Comparison of ENCODE assay signal across 14 cellular contexts in genomic region chr17:28216528-28216927, GRCh38.
DNase-seq lines count a peak whose midpoint lies in the region; ATAC-seq, FAIRE-seq and TF ChIP-seq lines count a peak whose summit lies in the region.
"Had no signal": no experiment of that assay in that cellular context is flagged by ENCODE, and none has a peak within 500 bp of the region (broad histone marks: within the 10 kb centered on the region; RNA-seq: fewer than 3 reads in every experiment).

No MANE protein-coding gene starts in this region.

- POLR2A ChIA-PET in activated CD4-positive, alpha-beta memory T cell treated with anti-CD3 and anti-CD28 coated beads for 36 hours (lab: Charles Lee), result no interaction called here
- POLR2A ChIA-PET in activated CD4-positive, alpha-beta memory T cell treated with anti-CD3 and anti-CD28 coated beads, Interleukin-2, amount 10 ng/mL, durations not matched to agents 7 days and 5 days (lab: Charles Lee), result no interaction called here
- POLR2A ChIA-PET in K562 (lab: Yijun Ruan, JAX), result interaction anchor here (0.6 to 0.7 kb wide), 2 partner anchors 12 to 67 kb away, joined by 3 read pairs; no protein-coding TSS in a partner anchor

- TF ChIP-seq CTCF in K562 (IDR thresholded peaks at IDR 0.05 in 2 of 3, conservative IDR thresholded peaks at IDR 0.05 in 1 of 3; ENCODE audit: insufficient read depth in 2 of 3, low read depth in 1 of 3, low read length in 3 of 3) (no peak), osteoblast (IDR thresholded peaks at IDR 0.05; ENCODE audit: extremely low read depth, low read depth, low read length) (no peak), suprapubic skin (IDR thresholded peaks at IDR 0.05) (no peak)

- H3K27me3 ChIP-seq in K562 (ENCODE audit: control insufficient read depth in 2 of 2, insufficient read depth in 2 of 2, low read length in 2 of 2) (no peaks in the 10 kb centered on the region), osteoblast (ENCODE audit: insufficient read depth, low read length) (no peaks in the 10 kb centered on the region), suprapubic skin (no peaks in the 10 kb centered on the region)

- H2AFZ ChIP-seq in K562 (ENCODE audit: low read depth, low read length) (peak overlapping the region; percentile 26; the same call in 1 of the 2 replicates), osteoblast (ENCODE audit: low read length) (peak overlapping the region; percentile 46)

- ATAC-seq in K562 (peak; percentile 67; the same call in 2 of the 3 replicates), GM21367 (IDR thresholded peaks at IDR 0.05; ENCODE audit: unreplicated experiment) (no peak)

- H4K20me1 ChIP-seq in K562 (replicated peaks; ENCODE audit: control insufficient read depth, insufficient read depth, low read length), result no peaks in the 10 kb centered on the region
- H4K20me1 ChIP-seq in osteoblast (ENCODE audit: insufficient read depth, low read length), result no peaks in the 10 kb centered on the region

- in situ Hi-C loops in K562 (cut with MboI) (no loop called here), ACHN (cut with HindIII; ENCODE audit: low pct_ligation_motif_present, low pct_unique_long_range_greater_than_20kb, low sequenced_read_pairs) (no loop called here)

- BruUV-seq in K562 (replicated peaks; lab: Mats Ljungman, UMichigan), result no TSS peak

- no peak for TF ChIP-seq POLR2A in K562 (conservative IDR thresholded peaks at IDR 0.05)
- no peak for TF ChIP-seq POLR2A in suprapubic skin (IDR thresholded peaks at IDR 0.05)

- H3K9me3 ChIP-seq in K562 (replicated peaks; ENCODE audit: control insufficient read depth, insufficient read depth, low read depth, low read length) (no peaks in the 10 kb centered on the region), osteoblast (ENCODE audit: low read depth, low read length) (no peaks in the 10 kb centered on the region), suprapubic skin (no peaks in the 10 kb centered on the region)

- H3K4me2 ChIP-seq in K562 (ENCODE audit: insufficient read depth, low read length) (no peak overlapping the region), osteoblast (ENCODE audit: insufficient read depth, low read length) (peak overlapping the region; percentile 44)

- H3K27ac ChIP-seq in K562 (ENCODE audit: extremely low read depth, low read depth, low read length) (no peak overlapping the region), osteoblast (ENCODE audit: low read depth, low read length) (no peak overlapping the region), suprapubic skin (no peak overlapping the region)

- CTCF ChIA-PET in activated CD4-positive, alpha-beta memory T cell treated with anti-CD3 and anti-CD28 coated beads for 36 hours (lab: Charles Lee), result interaction anchor here (0.6 kb wide), 1 partner anchor 136 kb away, joined by 3 read pairs; no protein-coding TSS in a partner anchor
- CTCF ChIA-PET in activated CD4-positive, alpha-beta memory T cell treated with anti-CD3 and anti-CD28 coated beads, Interleukin-2, amount 10 ng/mL, durations not matched to agents 7 days and 5 days (lab: Charles Lee), result interaction anchor here (0.6 kb wide), 1 partner anchor 9 kb away, joined by 3 read pairs; no protein-coding TSS in a partner anchor
- CTCF ChIA-PET in K562 (lab: Yijun Ruan, JAX; ENCODE audit: low intra/inter-chr PET ratio), result no interaction called here

- no peaks in the 10 kb centered on the region for H3K36me3 ChIP-seq in K562 (ENCODE audit: control insufficient read depth, insufficient read depth, low read length)
- no peaks in the 10 kb centered on the region for H3K36me3 ChIP-seq in osteoblast (ENCODE audit: insufficient read depth, low read length)
- H3K36me3 ChIP-seq in suprapubic skin, result no peaks in the 10 kb centered on the region

- no peak overlapping the region for H3K4me3 Mint-ChIP-seq in activated CD4-positive, alpha-beta memory T cell treated with anti-CD3 and anti-CD28 coated beads for 36 hours
- H3K4me3 Mint-ChIP-seq in activated CD4-positive, alpha-beta memory T cell treated with anti-CD3 and anti-CD28 coated beads, Interleukin-2, amount 10 ng/mL, durations not matched to agents 7 days and 5 days, result no peak overlapping the region
- H3K4me3 Mint-ChIP-seq: activated naive CD4-positive, alpha-beta T cell treated with anti-CD3 and anti-CD28 coated beads, Interleukin-2, amount 10 ng/mL, durations not matched to agents 7 days and 5 days; dendritic cell treated with granulocyte-macrophage colony-stimulating factor and Interleukin-4, amounts not matched to agents 40 ng/mL and 50 ng/mL, for 4 days had no signal

- no peak overlapping the region for H3K27ac Mint-ChIP-seq in activated CD4-positive, alpha-beta memory T cell treated with anti-CD3 and anti-CD28 coated beads for 36 hours
- H3K27ac Mint-ChIP-seq in activated CD4-positive, alpha-beta memory T cell treated with anti-CD3 and anti-CD28 coated beads, Interleukin-2, amount 10 ng/mL, durations not matched to agents 7 days and 5 days, result no peak overlapping the region
- H3K27ac Mint-ChIP-seq: activated naive CD4-positive, alpha-beta T cell treated with anti-CD3 and anti-CD28 coated beads, Interleukin-2, amount 10 ng/mL, durations not matched to agents 7 days and 5 days; dendritic cell treated with granulocyte-macrophage colony-stimulating factor and Interleukin-4, amounts not matched to agents 40 ng/mL and 50 ng/mL, for 4 days had no signal

- no peaks in the 10 kb centered on the region; a peak in 1 of 5 replicates for H3K4me1 ChIP-seq in K562 (replicated peaks in 1 of 2; ENCODE audit: control insufficient read depth in 2 of 2, insufficient read depth in 2 of 2, low read length in 2 of 2)
- H3K4me1 ChIP-seq in osteoblast (ENCODE audit: insufficient read depth, low read length), result peaks cover 4% of the 10 kb centered on the region
- no peaks in the 10 kb centered on the region for H3K4me1 ChIP-seq in suprapubic skin

- H3K9ac ChIP-seq in K562 (ENCODE audit: insufficient read depth in 1 of 2, low read depth in 2 of 2, low read length in 2 of 2), result no peak overlapping the region

- no peaks in the 10 kb centered on the region for H3K9me3 Mint-ChIP-seq in activated CD4-positive, alpha-beta memory T cell treated with anti-CD3 and anti-CD28 coated beads for 36 hours
- no peaks in the 10 kb centered on the region for H3K9me3 Mint-ChIP-seq in activated CD4-positive, alpha-beta memory T cell treated with anti-CD3 and anti-CD28 coated beads, Interleukin-2, amount 10 ng/mL, durations not matched to agents 7 days and 5 days
- H3K9me3 Mint-ChIP-seq: activated naive CD4-positive, alpha-beta T cell treated with anti-CD3 and anti-CD28 coated beads, Interleukin-2, amount 10 ng/mL, durations not matched to agents 7 days and 5 days had no signal

- H3K27me3 Mint-ChIP-seq in activated CD4-positive, alpha-beta memory T cell treated with anti-CD3 and anti-CD28 coated beads for 36 hours, result no peaks in the 10 kb centered on the region
- peaks cover 18% of the 10 kb centered on the region for H3K27me3 Mint-ChIP-seq in activated CD4-positive, alpha-beta memory T cell treated with anti-CD3 and anti-CD28 coated beads, Interleukin-2, amount 10 ng/mL, durations not matched to agents 7 days and 5 days

- FAIRE-seq in K562 (lab: Jason Lieb, UNC), result peak; percentile 70

- no peak for TF ChIP-seq EP300 in K562 (IDR thresholded peaks at IDR 0.05; ENCODE audit: low read length)
- TF ChIP-seq EP300 in suprapubic skin (IDR thresholded peaks at IDR 0.05), result no peak

- H3K4me1 Mint-ChIP-seq in activated CD4-positive, alpha-beta memory T cell treated with anti-CD3 and anti-CD28 coated beads for 36 hours (ENCODE audit: low read depth), result peaks cover 5% of the 10 kb centered on the region
- peaks cover 5% of the 10 kb centered on the region for H3K4me1 Mint-ChIP-seq in activated CD4-positive, alpha-beta memory T cell treated with anti-CD3 and anti-CD28 coated beads, Interleukin-2, amount 10 ng/mL, durations not matched to agents 7 days and 5 days

- intact Hi-C loops in activated CD4-positive, alpha-beta memory T cell treated with anti-CD3 and anti-CD28 coated beads for 36 hours (cut with micrococcal nuclease), result no loop called here
- intact Hi-C loops in K562 (cut with micrococcal nuclease), result no loop called here

- no peak for TF ChIP-seq RAD21 in K562 (CRISPR knock-in tag; conservative IDR thresholded peaks at IDR 0.05 in 1 of 2, IDR thresholded peaks at IDR 0.05 in 1 of 2)

- DNase-seq in activated CD4-positive, alpha-beta memory T cell treated with anti-CD3 and anti-CD28 coated beads for 36 hours, result peak; percentile 17
- DNase-seq in activated CD4-positive, alpha-beta memory T cell treated with anti-CD3 and anti-CD28 coated beads, Interleukin-2, amount 10 ng/mL, durations not matched to agents 7 days and 5 days, result no peak
- DNase-seq in MV-4-11 (lab: John Stamatoyannopoulos, UW) (peak; percentile 33), K562 (ENCODE audit: extremely low read depth in 1 of 4, low spot score in 3 of 4) (no peak), osteoblast (ENCODE audit: insufficient read length, low spot score, missing footprints) (peak; percentile 92), ACHN (no peak), suprapubic skin (ENCODE audit: low spot score in 2 of 2) (no peak)
- DNase-seq: activated CD4-positive, alpha-beta T cell treated with anti-CD3 and anti-CD28 coated beads for 4 hours; activated naive CD4-positive, alpha-beta T cell treated with anti-CD3 and anti-CD28 coated beads, Interleukin-2, amount 10 ng/mL, durations not matched to agents 7 days and 5 days; GF-D8; hypothalamus; NCI-H2107 had no signal

- H3K36me3 Mint-ChIP-seq in activated CD4-positive, alpha-beta memory T cell treated with anti-CD3 and anti-CD28 coated beads for 36 hours, result no peaks in the 10 kb centered on the region
- H3K36me3 Mint-ChIP-seq in activated CD4-positive, alpha-beta memory T cell treated with anti-CD3 and anti-CD28 coated beads, Interleukin-2, amount 10 ng/mL, durations not matched to agents 7 days and 5 days (ENCODE audit: low read depth), result no peaks in the 10 kb centered on the region
- H3K36me3 Mint-ChIP-seq: activated naive CD4-positive, alpha-beta T cell treated with anti-CD3 and anti-CD28 coated beads, Interleukin-2, amount 10 ng/mL, durations not matched to agents 7 days and 5 days had no signal

- H3K4me3 ChIP-seq in K562, result no peak overlapping the region
- H3K4me3 ChIP-seq in osteoblast (ENCODE audit: insufficient read depth, low read length), result no peak overlapping the region
- no peak overlapping the region for H3K4me3 ChIP-seq in suprapubic skin

- H3K79me2 ChIP-seq in K562 (ENCODE audit: control insufficient read depth, insufficient read depth, low read length) (no peaks in the 10 kb centered on the region), osteoblast (ENCODE audit: insufficient read depth, low read length) (no peaks in the 10 kb centered on the region)

- 0% methylated on average over 1 of the region's 1 CpG for WGBS in K562 (ENCODE audit: insufficient coverage, low coverage, missing lambda C conversion rate)
- 5% methylated on average over 1 of the region's 1 CpG for WGBS in suprapubic skin

- H3K9me1 ChIP-seq in K562 (ENCODE audit: control insufficient read depth, insufficient read depth, low read length), result no peaks in the 10 kb centered on the region

TF ChIP-seq in K562, 482 proteins besides CTCF, POLR2A, EP300 and RAD21 (continues in another document):
- TF ChIP-seq FOSL1 (tag; conservative IDR thresholded peaks at IDR 0.05), result peak; percentile 57
- no peak for TF ChIP-seq NONO (IDR thresholded peaks at IDR 0.05; ENCODE audit: low read depth in 2 of 2, low read length in 1 of 2)
- TF ChIP-seq C11orf30 (IDR thresholded peaks at IDR 0.05; ENCODE audit: low read depth), result peak; percentile 84
- no peak for TF ChIP-seq FOXJ2 (tag; IDR thresholded peaks at IDR 0.05)
- no peak for TF ChIP-seq ZNF75A (CRISPR knock-in tag; IDR thresholded peaks at IDR 0.05)

Comparison
In these comparisons a context has a peak if more than half of its experiments do, and no peak if none do; other contexts are left out.
1. DNase-seq: peak in activated CD4-positive, alpha-beta memory T cell treated with anti-CD3 and anti-CD28 coated beads for 36 hours (single experiment), MV-4-11 (single experiment) and osteoblast (single experiment); none in activated CD4-positive, alpha-beta memory T cell treated with anti-CD3 and anti-CD28 coated beads, Interleukin-2, amount 10 ng/mL, durations not matched to agents 7 days and 5 days (single experiment), K562 (0 of 4), ACHN (single experiment) and suprapubic skin (0 of 2).